ENCODE assay signal across 21 cellular contexts in genomic region chr2:34787341-34787740, GRCh38.
DNase-seq lines count a peak whose midpoint lies in the region; ATAC-seq, FAIRE-seq and TF ChIP-seq lines count a peak whose summit lies in the region.
"Had no signal": no experiment of that assay in that cellular context is flagged by ENCODE, and none has a peak within 500 bp of the region (broad histone marks: within the 10 kb centered on the region; RNA-seq: fewer than 3 reads in every experiment).

No MANE protein-coding gene starts in this region.

- H4K8ac ChIP-seq in mesendoderm (ENCODE audit: low read depth, low read length): no peak overlapping the region

- no peak overlapping the region for H2BK15ac ChIP-seq in mesendoderm (replicated peaks; ENCODE audit: low read depth)

- H3K9me3 ChIP-seq in keratinocyte (ENCODE audit: control insufficient read depth, low read depth, low read length): no peaks in the 10 kb centered on the region
- H3K9me3 ChIP-seq: HAP-1 had no signal

- no peak overlapping the region for H2AK5ac ChIP-seq in mesendoderm (ENCODE audit: low read length)

- dilution Hi-C loops in keratinocyte (cut with MboI; ENCODE audit: extremely low pct_ligation_motif_present, low sequenced_read_pairs): no loop called here

- H2BK5ac ChIP-seq in mesendoderm (ENCODE audit: low read length): no peak overlapping the region

- TF ChIP-seq CTCF in epithelial cell of esophagus (IDR thresholded peaks at IDR 0.05; ENCODE audit: insufficient read depth, low read depth, low read length, missing control alignments) (no peak), keratinocyte (optimal IDR thresholded peaks at IDR 0.05 in 1 of 3, IDR thresholded peaks at IDR 0.05 in 1 of 3, conservative IDR thresholded peaks at IDR 0.05 in 1 of 3; ENCODE audit: extremely low read depth in 1 of 3, insufficient read depth in 2 of 3, low read length in 3 of 3) (no peak)

- no peaks in the 10 kb centered on the region for H3K36me3 ChIP-seq in keratinocyte (ENCODE audit: control insufficient read depth in 2 of 2, extremely low read depth in 1 of 2, insufficient read depth in 2 of 2, low read length in 2 of 2)
- H3K36me3 ChIP-seq in mesendoderm (ENCODE audit: control insufficient read depth, insufficient read depth, low read length): no peaks in the 10 kb centered on the region
- H3K36me3 ChIP-seq: HAP-1 had no signal

- H3K4me2 ChIP-seq in keratinocyte (ENCODE audit: control insufficient read depth, extremely low read depth, insufficient read depth, low read depth, low read length) (no peak overlapping the region), mesendoderm (ENCODE audit: low read length) (no peak overlapping the region)

- H3K27me3 ChIP-seq in keratinocyte (ENCODE audit: control insufficient read depth, extremely low read depth, insufficient read depth, low read length): no peaks in the 10 kb centered on the region
- no peaks in the 10 kb centered on the region for H3K27me3 ChIP-seq in mesendoderm (ENCODE audit: insufficient read depth, low read length, poor library complexity)

- peaks cover 0 to 2% of the 10 kb centered on the region in 2 donors for H3K36me3 Mint-ChIP-seq in activated T-cell treated with anti-CD3 and anti-CD28 coated beads, Interleukin-2, amount 50 U/mL, for 72 hours (ENCODE audit: insufficient read depth in 2 of 2)
- H3K36me3 Mint-ChIP-seq: CD4-positive, alpha-beta memory T cell had no signal

- H3K56ac ChIP-seq in mesendoderm (ENCODE audit: low read length): no peak overlapping the region

- H3K79me1 ChIP-seq in mesendoderm (ENCODE audit: low read length): no peaks in the 10 kb centered on the region

- H3K9ac ChIP-seq in keratinocyte (ENCODE audit: control insufficient read depth, extremely low read depth, insufficient read depth, low read length): no peak overlapping the region
- no peak overlapping the region for H3K9ac ChIP-seq in mesendoderm (ENCODE audit: low read length)

- H2BK120ac ChIP-seq in mesendoderm (ENCODE audit: low read depth, low read length): no peak overlapping the region

- H3K4me1 ChIP-seq in keratinocyte (ENCODE audit: control insufficient read depth, extremely low read depth, insufficient read depth, low read length) (no peaks in the 10 kb centered on the region), mesendoderm (ENCODE audit: control insufficient read depth, low read depth, low read length) (peaks cover 2% of the 10 kb centered on the region)
- H3K4me1 ChIP-seq: HAP-1 had no signal

- no peaks in the 10 kb centered on the region for H3K79me2 ChIP-seq in keratinocyte (ENCODE audit: control insufficient read depth, insufficient read depth, low read length)
- no peaks in the 10 kb centered on the region for H3K79me2 ChIP-seq in mesendoderm (ENCODE audit: control insufficient read depth, insufficient read depth, low read length)

- H3K27me3 Mint-ChIP-seq in activated T-cell treated with anti-CD3 and anti-CD28 coated beads, Interleukin-2, amount 50 U/mL, for 72 hours (ENCODE audit: low read depth): no peaks in the 10 kb centered on the region
- H3K27me3 Mint-ChIP-seq: CD4-positive, alpha-beta memory T cell had no signal

- H4K20me1 ChIP-seq in keratinocyte (ENCODE audit: control insufficient read depth, extremely low read depth, insufficient read depth, low read length): no peaks in the 10 kb centered on the region

- ATAC-seq in activated T-cell treated with anti-CD3 and anti-CD28 coated beads, Interleukin-2, amount 50 U/mL, for 72 hours (replicated peaks in 1 of 2): no peak

- peaks cover 3 to 6% of the 10 kb centered on the region in 2 donors for H3K9me3 Mint-ChIP-seq in activated T-cell treated with anti-CD3 and anti-CD28 coated beads, Interleukin-2, amount 50 U/mL, for 72 hours

- peak overlapping the region; percentile 81 for H3K4ac ChIP-seq in mesendoderm (ENCODE audit: low read depth, low read length)

- H4K5ac ChIP-seq in mesendoderm (ENCODE audit: low read length): no peak overlapping the region

- H3K9me1 ChIP-seq in keratinocyte (ENCODE audit: control insufficient read depth, extremely low read depth, insufficient read depth, low read length): no peaks in the 10 kb centered on the region

- H3K18ac ChIP-seq in mesendoderm (ENCODE audit: low read length): peak overlapping the region; percentile 84

- no peak overlapping the region for H2AFZ ChIP-seq in keratinocyte (ENCODE audit: control insufficient read depth, low read length)

- no peak overlapping the region for H3K4me3 ChIP-seq in epithelial cell of esophagus (ENCODE audit: low read length)
- peak overlapping the region in 1 of 3 experiments; percentile 24 for H3K4me3 ChIP-seq in keratinocyte (ENCODE audit: control insufficient read depth in 2 of 3, extremely low read depth in 1 of 3, insufficient read depth in 2 of 3, low read depth in 1 of 3, low read length in 3 of 3)
- no peak overlapping the region for H3K4me3 ChIP-seq in mesendoderm (ENCODE audit: low read length)
- H3K4me3 ChIP-seq: HAP-1 had no signal

- H3K27ac ChIP-seq in keratinocyte (ENCODE audit: control insufficient read depth, insufficient read depth, low read length): peak overlapping the region; percentile 34
- H3K27ac ChIP-seq in mesendoderm (ENCODE audit: low read depth, low read length): no peak overlapping the region
- H3K27ac ChIP-seq: 22Rv1 had no signal

- FAIRE-seq in keratinocyte (lab: Jason Lieb, UNC): peak; percentile 73
- FAIRE-seq: A204.1, G401.6, H54 had no signal

- no peaks in the 10 kb centered on the region for H3K4me1 Mint-ChIP-seq in activated T-cell treated with anti-CD3 and anti-CD28 coated beads, Interleukin-2, amount 50 U/mL, for 72 hours (ENCODE audit: low read depth)
- H3K4me1 Mint-ChIP-seq: CD4-positive, alpha-beta memory T cell had no signal

- H3K23ac ChIP-seq in mesendoderm (ENCODE audit: low read length): no peak overlapping the region

- no peak overlapping the region for H3K27ac Mint-ChIP-seq in activated T-cell treated with anti-CD3 and anti-CD28 coated beads, Interleukin-2, amount 50 U/mL, for 72 hours
- H3K27ac Mint-ChIP-seq: CD4-positive, alpha-beta memory T cell; HFFc6 had no signal

- peak; percentile 5 for DNase-seq in HPDE6-E6E7 (ENCODE audit: extremely low spot score)
- peak; percentile 63 for DNase-seq in epithelial cell of esophagus (ENCODE audit: low read depth)
- peak; percentile 30 for DNase-seq in keratinocyte (ENCODE audit: low read depth, low spot score)
- no peak for DNase-seq in mesendoderm
- no peak for DNase-seq in NCI-H446 (lab: John Stamatoyannopoulos, UW)
- no peak for DNase-seq in activated T-cell treated with anti-CD3 and anti-CD28 coated beads, Interleukin-2, amount 50 U/mL, for 72 hours
- DNase-seq in superior temporal gyrus (ENCODE audit: extremely low spot score): no peak
- DNase-seq in hypothalamus (lab: John Stamatoyannopoulos, UW): no peak
- DNase-seq: C1 segment of cervical spinal cord; Calu3; CD4-positive, alpha-beta memory T cell; COR-L47; DMS53; DMS79 treated with DMSO at 0.1 percent for 48 hours; GOT3; HFFc6 had no signal

- H3K4me3 Mint-ChIP-seq in activated T-cell treated with anti-CD3 and anti-CD28 coated beads, Interleukin-2, amount 50 U/mL, for 72 hours: no peak overlapping the region
- H3K4me3 Mint-ChIP-seq: CD4-positive, alpha-beta memory T cell; HFFc6 had no signal

Comparison
In these comparisons a context has a peak if more than half of its experiments do, and no peak if none do; other contexts are left out.
1. DNase-seq: peak in HPDE6-E6E7 (single experiment), epithelial cell of esophagus (single experiment) and keratinocyte (single experiment); none in mesendoderm (single experiment), NCI-H446 (0 of 2), activated T-cell treated with anti-CD3 and anti-CD28 coated beads, Interleukin-2, amount 50 U/mL, for 72 hours (0 of 2), superior temporal gyrus (single experiment) and hypothalamus (0 of 51).